ENCODE assay signal across 8 cellular contexts in genomic region chr2:168245074-168245825, GRCh38. TPM values are rescaled to one million over a fixed set of nuclear protein-coding genes. Genes with fewer than 3 reads are reported as not detected.
DNase-seq lines count a peak whose midpoint lies in the region; ATAC-seq and TF ChIP-seq lines count a peak whose summit lies in the region.

No MANE protein-coding gene starts in this region.

- CTCF ChIA-PET in activated naive CD4-positive, alpha-beta T cell treated with anti-CD3 and anti-CD28 coated beads, Interleukin-2, amount 10 ng/mL, durations not matched to agents 7 days and 5 days (lab: Charles Lee) = interaction anchor here (0.9 to 1.9 kb wide), 2 partner anchors 50 to 126 kb away, joined by 3 to 7 read pairs; no protein-coding TSS in a partner anchor
- CTCF ChIA-PET in PC-9 (lab: Charles Lee) = no interaction called here

- peak overlapping the region; percentile 17; the same call in 1 of the 2 replicates for H3K27ac ChIP-seq in PC-9
- no peak overlapping the region for H3K27ac ChIP-seq in stomach smooth muscle (ENCODE audit: low read length)

- peak overlapping the region; percentile 70 for H3K4me3 Mint-ChIP-seq in activated naive CD4-positive, alpha-beta T cell treated with anti-CD3 and anti-CD28 coated beads, Interleukin-2, amount 10 ng/mL, durations not matched to agents 7 days and 5 days

- no peaks in the 10 kb centered on the region for H3K27me3 Mint-ChIP-seq in activated naive CD4-positive, alpha-beta T cell treated with anti-CD3 and anti-CD28 coated beads, Interleukin-2, amount 10 ng/mL, durations not matched to agents 7 days and 5 days

- H3K27ac Mint-ChIP-seq in activated naive CD4-positive, alpha-beta T cell treated with anti-CD3 and anti-CD28 coated beads, Interleukin-2, amount 10 ng/mL, durations not matched to agents 7 days and 5 days = peak overlapping the region; percentile 84

- H3K27me3 ChIP-seq in PC-9 (ENCODE audit: insufficient read depth, low read depth) = no peaks in the 10 kb centered on the region
- no peaks in the 10 kb centered on the region for H3K27me3 ChIP-seq in stomach smooth muscle (ENCODE audit: control insufficient read depth in 1 of 2, insufficient read depth in 2 of 2, low read length in 2 of 2)

- intact Hi-C loops in PC-9 (cut with micrococcal nuclease; ENCODE audit: unreplicated experiment) = loop anchor here (5.0 kb wide), 2 partner anchors 33 to 108 kb away; no protein-coding TSS in a partner anchor

- no peak for ATAC-seq in GM18909 (IDR thresholded peaks at IDR 0.05; ENCODE audit: poor library complexity, unreplicated experiment)

- peaks cover 10% of the 10 kb centered on the region; the same call in 1 of the 2 replicates for H3F3A ChIP-seq in PC-9 (ENCODE audit: insufficient read depth, low read depth)

- BruUV-seq in PC-9 (replicated peaks; lab: Mats Ljungman, UMichigan) = TSS peak; percentile 35

- H3K4me3 ChIP-seq in PC-9 (peak overlapping the region; percentile 90), stomach smooth muscle (ENCODE audit: low read length in 2 of 2) (peak overlapping the region; percentile 36 to 63)

- no peak overlapping the region for H2AFZ ChIP-seq in PC-9

- peak overlapping the region; percentile 13 to 29 for H3K9ac ChIP-seq in stomach smooth muscle (ENCODE audit: low read length in 2 of 2)

- POLR2A ChIA-PET in PC-9 (lab: Charles Lee; ENCODE audit: unreplicated experiment) = no interaction called here

- no peaks in the 10 kb centered on the region for H4K20me1 ChIP-seq in PC-9 (ENCODE audit: insufficient read depth)

- peaks cover 45% of the 10 kb centered on the region for H3K4me1 Mint-ChIP-seq in activated naive CD4-positive, alpha-beta T cell treated with anti-CD3 and anti-CD28 coated beads, Interleukin-2, amount 10 ng/mL, durations not matched to agents 7 days and 5 days

- H3K4me2 ChIP-seq in PC-9 = peak overlapping the region; percentile 81

- H3K9me3 ChIP-seq in PC-9 (ENCODE audit: insufficient read depth, low read depth) (no peaks in the 10 kb centered on the region), stomach smooth muscle (ENCODE audit: control insufficient read depth in 2 of 2, low read length in 2 of 2) (no peaks in the 10 kb centered on the region)

- H3K36me3 Mint-ChIP-seq in activated naive CD4-positive, alpha-beta T cell treated with anti-CD3 and anti-CD28 coated beads, Interleukin-2, amount 10 ng/mL, durations not matched to agents 7 days and 5 days = peaks cover 4% of the 10 kb centered on the region

- H3K9me2 ChIP-seq in PC-9 (ENCODE audit: insufficient read depth) = no peaks in the 10 kb centered on the region

- H3K36me3 ChIP-seq in PC-9 (ENCODE audit: low read depth) = 0 out of 2 replicates have a peak, but pooled peaks cover 3% of the 10 kb centered on the region
- H3K36me3 ChIP-seq in stomach smooth muscle (ENCODE audit: control insufficient read depth in 2 of 2, insufficient read depth in 2 of 2, low read length in 2 of 2) = no peaks in the 10 kb centered on the region

- H3K9me3 Mint-ChIP-seq in activated naive CD4-positive, alpha-beta T cell treated with anti-CD3 and anti-CD28 coated beads, Interleukin-2, amount 10 ng/mL, durations not matched to agents 7 days and 5 days = no peaks in the 10 kb centered on the region

- peaks cover 41% of the 10 kb centered on the region for H3K4me1 ChIP-seq in PC-9 (replicated peaks; ENCODE audit: insufficient read depth)
- peaks cover 40% of the 10 kb centered on the region for H3K4me1 ChIP-seq in stomach smooth muscle (ENCODE audit: control insufficient read depth, insufficient read depth, low read length)

- H3K79me2 ChIP-seq in PC-9 (ENCODE audit: low read depth) = peaks cover 63% of the 10 kb centered on the region

- TF ChIP-seq CTCF in PC-9 (conservative IDR thresholded peaks at IDR 0.05) = no peak

- no peak for DNase-seq in activated naive CD4-positive, alpha-beta T cell treated with anti-CD3 and anti-CD28 coated beads, Interleukin-2, amount 10 ng/mL, durations not matched to agents 7 days and 5 days
- no peak for DNase-seq in activated naive CD4-positive, alpha-beta T cell treated with Interleukin-2 at 50 U/mL for 16 hours
- DNase-seq in PC-9 (no peak), fibroblast of gingiva (ENCODE audit: low read depth) (peak; percentile 11), cerebellum (ENCODE audit: low spot score) (no peak), NCI-H524 treated with DMSO at 0.1 percent for 48 hours (lab: John Stamatoyannopoulos, UW) (no peak)

RNA-seq across cellular contexts. Expression of gene STK39, which starts 2.1 kb away (rescaled TPM):
- total RNA-seq in PC-9 (2021) = 14.5 and 18.6 TPM in 2 replicates
- 37.4 TPM for total RNA-seq in cerebellum
